Comparison of ENCODE assay signal across 22 cellular contexts in genomic region chr14:78130356-78130755, GRCh38. TPM values are rescaled to one million over a fixed set of nuclear protein-coding genes. Genes with fewer than 3 reads are reported as not detected.
"Had no signal": no experiment of that assay in that cellular context is flagged by ENCODE, and none has a peak within 500 bp of the region (broad histone marks: within the 10 kb centered on the region; RNA-seq: fewer than 3 reads in every experiment).

No MANE protein-coding gene starts in this region.

- H3K4me1 Mint-ChIP-seq: memory B cell; stimulated activated naive B cell treated with anti-CD40 and anti-IgM and Interleukin-4, amounts not matched to agents 10 μg/mL and 1 μg/mL and 100 μg/mL, for 72 hours had no signal

- H3K4me3 Mint-ChIP-seq: memory B cell; mesothelial cell of epicardium; natural killer cell; neural crest cell; stimulated activated naive B cell treated with anti-CD40 and anti-IgM and Interleukin-4, amounts not matched to agents 10 μg/mL and 1 μg/mL and 100 μg/mL, for 72 hours; stimulated activated naive CD8-positive, alpha-beta T cell treated with anti-CD3 and anti-CD28 coated beads, Interleukin-15, amount 100 ng/mL, for 72 hours had no signal

- H3K9me3 ChIP-seq: colonic mucosa, heart left ventricle, left ventricle myocardium inferior, lower lobe of right lung, pancreas, prostate gland, right lobe of liver, testis, tibial nerve, upper lobe of right lung had no signal

- H3K4me1 ChIP-seq: colonic mucosa, heart left ventricle, left ventricle myocardium inferior, lower lobe of right lung, pancreas, prostate gland, right lobe of liver, tibial nerve, upper lobe of right lung had no signal

- H3K36me3 Mint-ChIP-seq: memory B cell; mesothelial cell of epicardium; natural killer cell; stimulated activated naive B cell treated with anti-CD40 and anti-IgM and Interleukin-4, amounts not matched to agents 10 μg/mL and 1 μg/mL and 100 μg/mL, for 72 hours had no signal

- H3K27ac ChIP-seq: colonic mucosa, heart left ventricle, left ventricle myocardium inferior, lower lobe of right lung, pancreas, prostate gland, right lobe of liver, testis, tibial nerve, upper lobe of right lung had no signal

- H3K36me3 ChIP-seq: colonic mucosa, heart left ventricle, left ventricle myocardium inferior, lower lobe of right lung, pancreas, prostate gland, right lobe of liver, tibial nerve, upper lobe of right lung had no signal

- H3K27me3 ChIP-seq: colonic mucosa, pancreas, right lobe of liver, testis, tibial nerve, upper lobe of right lung had no signal

- H3K27ac Mint-ChIP-seq: memory B cell; mesothelial cell of epicardium; natural killer cell; stimulated activated naive B cell treated with anti-CD40 and anti-IgM and Interleukin-4, amounts not matched to agents 10 μg/mL and 1 μg/mL and 100 μg/mL, for 72 hours; stimulated activated naive CD8-positive, alpha-beta T cell treated with anti-CD3 and anti-CD28 coated beads, Interleukin-15, amount 100 ng/mL, for 72 hours had no signal

- DNase-seq: colonic mucosa; dermis blood vessel endothelial cell; heart left ventricle; hippocampal formation; left cardiac atrium; left ventricle myocardium inferior; lower lobe of right lung; natural killer cell; pancreas; retina; right lobe of liver; stimulated activated CD4-positive, alpha-beta T cell treated with anti-CD3 and anti-CD28 coated beads, Interleukin-2, amount 100 ng/mL, for 24 hours; stimulated activated CD4-positive, alpha-beta T cell treated with anti-CD3 and anti-CD28 coated beads, Interleukin-4, amount 100 ng/mL, for 4 hours; stimulated activated naive B cell treated with anti-CD40 and anti-IgM and Interleukin-4, amounts not matched to agents 10 μg/mL and 1 μg/mL and 100 μg/mL, for 72 hours; stimulated activated naive CD8-positive, alpha-beta T cell treated with anti-CD3 and anti-CD28 coated beads, Interleukin-15, amount 100 ng/mL, for 72 hours; testis; upper lobe of right lung had no signal

- H3K9me3 Mint-ChIP-seq: mesothelial cell of epicardium; neural crest cell; stimulated activated naive B cell treated with anti-CD40 and anti-IgM and Interleukin-4, amounts not matched to agents 10 μg/mL and 1 μg/mL and 100 μg/mL, for 72 hours; stimulated activated naive CD8-positive, alpha-beta T cell treated with anti-CD3 and anti-CD28 coated beads, Interleukin-15, amount 100 ng/mL, for 72 hours had no signal

- H3K4me3 ChIP-seq: colonic mucosa, heart left ventricle, left ventricle myocardium inferior, lower lobe of right lung, pancreas, prostate gland, right lobe of liver, testis, tibial nerve, upper lobe of right lung had no signal

RNA-seq across cellular contexts. Expression of gene NRXN3, which starts 39.8 kb away (rescaled TPM):
- total RNA-seq: natural killer cell had no signal
